Comparison of ENCODE assay signal across 2 cellular contexts in genomic region chr5:150492621-150493020, GRCh38.
TF ChIP-seq lines count a peak whose summit lies in the region.

No MANE protein-coding gene starts in this region.

TF ChIP-seq in GM23338, 12 proteins besides CTCF, POLR2A, EP300 and RAD21 (continued from another document):
- TF ChIP-seq REST (IDR thresholded peaks at IDR 0.05; ENCODE audit: unreplicated experiment), result no peak
- TF ChIP-seq ZNF114 (CRISPR knock-in tag; IDR thresholded peaks at IDR 0.05), result no peak
- TF ChIP-seq NANOG (IDR thresholded peaks at IDR 0.05; ENCODE audit: borderline replicate concordance), result no peak
- TF ChIP-seq STAT1 (IDR thresholded peaks at IDR 0.05; ENCODE audit: unreplicated experiment), result no peak
- no peak for TF ChIP-seq ZNF331 (CRISPR knock-in tag; IDR thresholded peaks at IDR 0.05; ENCODE audit: low read depth)
- no peak for TF ChIP-seq EZH2 (IDR thresholded peaks at IDR 0.05; ENCODE audit: low read depth, unreplicated experiment)
- TF ChIP-seq POLR2AphosphoS5 (IDR thresholded peaks at IDR 0.05; ENCODE audit: low read depth), result no peak
- TF ChIP-seq ZNF462 (CRISPR knock-in tag; IDR thresholded peaks at IDR 0.05), result no peak

TF ChIP-seq in WTC11, 78 proteins besides CTCF, POLR2A, EP300 and RAD21 (continued from another document):
- TF ChIP-seq, protein P1, sequence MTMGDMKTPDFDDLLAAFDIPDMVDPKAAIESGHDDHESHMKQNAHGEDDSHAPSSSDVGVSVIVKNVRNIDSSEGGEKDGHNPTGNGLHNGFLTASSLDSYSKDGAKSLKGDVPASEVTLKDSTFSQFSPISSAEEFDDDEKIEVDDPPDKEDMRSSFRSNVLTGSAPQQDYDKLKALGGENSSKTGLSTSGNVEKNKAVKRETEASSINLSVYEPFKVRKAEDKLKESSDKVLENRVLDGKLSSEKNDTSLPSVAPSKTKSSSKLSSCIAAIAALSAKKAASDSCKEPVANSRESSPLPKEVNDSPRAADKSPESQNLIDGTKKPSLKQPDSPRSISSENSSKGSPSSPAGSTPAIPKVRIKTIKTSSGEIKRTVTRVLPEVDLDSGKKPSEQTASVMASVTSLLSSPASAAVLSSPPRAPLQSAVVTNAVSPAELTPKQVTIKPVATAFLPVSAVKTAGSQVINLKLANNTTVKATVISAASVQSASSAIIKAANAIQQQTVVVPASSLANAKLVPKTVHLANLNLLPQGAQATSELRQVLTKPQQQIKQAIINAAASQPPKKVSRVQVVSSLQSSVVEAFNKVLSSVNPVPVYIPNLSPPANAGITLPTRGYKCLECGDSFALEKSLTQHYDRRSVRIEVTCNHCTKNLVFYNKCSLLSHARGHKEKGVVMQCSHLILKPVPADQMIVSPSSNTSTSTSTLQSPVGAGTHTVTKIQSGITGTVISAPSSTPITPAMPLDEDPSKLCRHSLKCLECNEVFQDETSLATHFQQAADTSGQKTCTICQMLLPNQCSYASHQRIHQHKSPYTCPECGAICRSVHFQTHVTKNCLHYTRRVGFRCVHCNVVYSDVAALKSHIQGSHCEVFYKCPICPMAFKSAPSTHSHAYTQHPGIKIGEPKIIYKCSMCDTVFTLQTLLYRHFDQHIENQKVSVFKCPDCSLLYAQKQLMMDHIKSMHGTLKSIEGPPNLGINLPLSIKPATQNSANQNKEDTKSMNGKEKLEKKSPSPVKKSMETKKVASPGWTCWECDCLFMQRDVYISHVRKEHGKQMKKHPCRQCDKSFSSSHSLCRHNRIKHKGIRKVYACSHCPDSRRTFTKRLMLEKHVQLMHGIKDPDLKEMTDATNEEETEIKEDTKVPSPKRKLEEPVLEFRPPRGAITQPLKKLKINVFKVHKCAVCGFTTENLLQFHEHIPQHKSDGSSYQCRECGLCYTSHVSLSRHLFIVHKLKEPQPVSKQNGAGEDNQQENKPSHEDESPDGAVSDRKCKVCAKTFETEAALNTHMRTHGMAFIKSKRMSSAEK (CRISPR knock-in tag; IDR thresholded peaks at IDR 0.05; ENCODE audit: borderline replicate concordance), result no peak
- TF ChIP-seq ZNF281 (CRISPR knock-in tag; IDR thresholded peaks at IDR 0.05) (no peak), ZNF232 (CRISPR knock-in tag; IDR thresholded peaks at IDR 0.05) (no peak), PRRX2 (CRISPR knock-in tag; IDR thresholded peaks at IDR 0.05) (no peak)
- TF ChIP-seq, protein P2, sequence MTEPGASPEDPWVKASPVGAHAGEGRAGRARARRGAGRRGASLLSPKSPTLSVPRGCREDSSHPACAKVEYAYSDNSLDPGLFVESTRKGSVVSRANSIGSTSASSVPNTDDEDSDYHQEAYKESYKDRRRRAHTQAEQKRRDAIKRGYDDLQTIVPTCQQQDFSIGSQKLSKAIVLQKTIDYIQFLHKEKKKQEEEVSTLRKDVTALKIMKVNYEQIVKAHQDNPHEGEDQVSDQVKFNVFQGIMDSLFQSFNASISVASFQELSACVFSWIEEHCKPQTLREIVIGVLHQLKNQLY (CRISPR knock-in tag; IDR thresholded peaks at IDR 0.05), result no peak
- TF ChIP-seq, protein P3, sequence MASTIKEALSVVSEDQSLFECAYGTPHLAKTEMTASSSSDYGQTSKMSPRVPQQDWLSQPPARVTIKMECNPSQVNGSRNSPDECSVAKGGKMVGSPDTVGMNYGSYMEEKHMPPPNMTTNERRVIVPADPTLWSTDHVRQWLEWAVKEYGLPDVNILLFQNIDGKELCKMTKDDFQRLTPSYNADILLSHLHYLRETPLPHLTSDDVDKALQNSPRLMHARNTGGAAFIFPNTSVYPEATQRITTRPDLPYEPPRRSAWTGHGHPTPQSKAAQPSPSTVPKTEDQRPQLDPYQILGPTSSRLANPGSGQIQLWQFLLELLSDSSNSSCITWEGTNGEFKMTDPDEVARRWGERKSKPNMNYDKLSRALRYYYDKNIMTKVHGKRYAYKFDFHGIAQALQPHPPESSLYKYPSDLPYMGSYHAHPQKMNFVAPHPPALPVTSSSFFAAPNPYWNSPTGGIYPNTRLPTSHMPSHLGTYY (CRISPR knock-in tag; IDR thresholded peaks at IDR 0.05), result no peak
